ENCODE assay signal across 1 cellular context in genomic region chr2:178482437-178482836, GRCh38.
TF ChIP-seq lines count a peak whose summit lies in the region.

No MANE protein-coding gene starts in this region.

TF ChIP-seq in HEK293, 187 proteins besides CTCF, POLR2A, EP300 and RAD21 (continued from another document and continues in another):
- TF ChIP-seq ELK4 (IDR thresholded peaks at IDR 0.05; ENCODE audit: borderline replicate concordance, low read depth, low read length) (no peak), PRDM1 (tag by site-specific recombination; IDR thresholded peaks at IDR 0.05) (no peak), ZIC2 (tag by site-specific recombination; IDR thresholded peaks at IDR 0.05) (no peak), FEZF1 (tag by site-specific recombination; IDR thresholded peaks at IDR 0.05) (peak; percentile 47), ATF2 (tag by site-specific recombination; IDR thresholded peaks at IDR 0.05; ENCODE audit: low read depth) (no peak), ZNF266 (tag by site-specific recombination; IDR thresholded peaks at IDR 0.05; ENCODE audit: low read depth) (no peak), ZNF670 (tag by site-specific recombination; IDR thresholded peaks at IDR 0.05; ENCODE audit: low read depth) (no peak), ZNF157 (tag by site-specific recombination; IDR thresholded peaks at IDR 0.05) (no peak), ZNF341 (tag by site-specific recombination; IDR thresholded peaks at IDR 0.05; ENCODE audit: low read depth) (no peak), ZNF473 (tag by site-specific recombination; IDR thresholded peaks at IDR 0.05) (no peak), ZNF121 (tag by site-specific recombination; IDR thresholded peaks at IDR 0.05) (no peak), ZFP69B (tag by site-specific recombination; IDR thresholded peaks at IDR 0.05) (no peak), ZNF514 (tag by site-specific recombination; IDR thresholded peaks at IDR 0.05) (no peak), ZBTB44 (tag by site-specific recombination; IDR thresholded peaks at IDR 0.05) (no peak), ZNF654 (tag by site-specific recombination; IDR thresholded peaks at IDR 0.05; ENCODE audit: low read depth) (no peak), ZNF488 (tag by site-specific recombination; IDR thresholded peaks at IDR 0.05) (no peak), ZNF768 (tag by site-specific recombination; IDR thresholded peaks at IDR 0.05) (no peak), ZBTB7A (tag by site-specific recombination; IDR thresholded peaks at IDR 0.05; ENCODE audit: low read depth) (no peak), BCL11A (tag by site-specific recombination; IDR thresholded peaks at IDR 0.05; ENCODE audit: low read depth) (no peak), YY1 (tag by site-specific recombination; IDR thresholded peaks at IDR 0.05) (no peak), ZNF362 (tag by site-specific recombination; IDR thresholded peaks at IDR 0.05) (0 out of 2 replicates have a peak, but pooled peaks have one; percentile 51), KLF16 (tag by site-specific recombination; IDR thresholded peaks at IDR 0.05) (no peak), TSHZ1 (tag by site-specific recombination; IDR thresholded peaks at IDR 0.05; ENCODE audit: borderline replicate concordance) (no peak), ZBTB10 (tag by site-specific recombination; IDR thresholded peaks at IDR 0.05) (no peak), ZNF660 (tag by site-specific recombination; IDR thresholded peaks at IDR 0.05) (no peak), ZNF521 (tag by site-specific recombination; IDR thresholded peaks at IDR 0.05) (no peak), ZNF391 (tag by site-specific recombination; IDR thresholded peaks at IDR 0.05; ENCODE audit: borderline replicate concordance, low read depth) (no peak), ZNF513 (tag by site-specific recombination; IDR thresholded peaks at IDR 0.05) (no peak), ZNF366 (tag by site-specific recombination; conservative IDR thresholded peaks at IDR 0.05) (peak; percentile 36; the same call in 1 of the 2 replicates), ZNF600 (tag by site-specific recombination; IDR thresholded peaks at IDR 0.05) (peak; percentile 91), ZNF394 (tag by site-specific recombination; IDR thresholded peaks at IDR 0.05; ENCODE audit: borderline replicate concordance) (0 out of 2 replicates have a peak, but pooled peaks have one; percentile 23), ZNF626 (tag by site-specific recombination; IDR thresholded peaks at IDR 0.05) (no peak), ZBTB17 (tag by site-specific recombination; IDR thresholded peaks at IDR 0.05) (peak; percentile 60; the same call in 1 of the 2 replicates), ZBTB11 (tag by site-specific recombination; conservative IDR thresholded peaks at IDR 0.05; ENCODE audit: low read depth) (no peak), ZNF24 (tag by site-specific recombination; IDR thresholded peaks at IDR 0.05) (no peak), SP7 (tag by site-specific recombination; IDR thresholded peaks at IDR 0.05) (peak; percentile 79), KLF7 (tag by site-specific recombination; IDR thresholded peaks at IDR 0.05; ENCODE audit: borderline replicate concordance) (no peak), ZNF596 (tag by site-specific recombination; IDR thresholded peaks at IDR 0.05) (no peak), PRDM6 (tag by site-specific recombination; IDR thresholded peaks at IDR 0.05) (no peak; the same call in 1 of the 2 replicates), ZFP3 (tag by site-specific recombination; IDR thresholded peaks at IDR 0.05; ENCODE audit: low read depth) (no peak), ZNF404 (tag by site-specific recombination; IDR thresholded peaks at IDR 0.05) (no peak), ZNF48 (tag by site-specific recombination; IDR thresholded peaks at IDR 0.05) (no peak), ZNF184 (tag by site-specific recombination; IDR thresholded peaks at IDR 0.05) (no peak), SCRT2 (tag by site-specific recombination; IDR thresholded peaks at IDR 0.05) (no peak), ZNF510 (tag by site-specific recombination; IDR thresholded peaks at IDR 0.05; ENCODE audit: insufficient replicate concordance) (no peak), ZNF114 (tag by site-specific recombination; IDR thresholded peaks at IDR 0.05) (no peak)
